Comparison of ENCODE assay signal across 18 cellular contexts in genomic region chr4:170875868-170876267, GRCh38.
A peak's percentile ranks its signal among the peaks of the same experiment; 100 is the strongest.
DNase-seq lines count a peak whose midpoint lies in the region; ATAC-seq and TF ChIP-seq lines count a peak whose summit lies in the region.
"Had no signal": no experiment of that assay in that cellular context is flagged by ENCODE, and none has a peak within 500 bp of the region (broad histone marks: within the 10 kb centered on the region; RNA-seq: fewer than 3 reads in every experiment).

No MANE protein-coding gene starts in this region.

- no peaks in the 10 kb centered on the region for H4K20me1 ChIP-seq in KMS-11 (ENCODE audit: insufficient read depth)

- H3K4me3 ChIP-seq in KMS-11 (IDR thresholded peaks at IDR 0.05; ENCODE audit: insufficient read depth, low read depth, low read length) = no peak overlapping the region
- H3K4me3 ChIP-seq: A549, psoas muscle, tibial nerve had no signal

- DNase-seq in NCI-H82 (lab: John Stamatoyannopoulos, UW) = peak; percentile 19
- no peak for DNase-seq in NCI-H82 treated with DMSO at 0.1 percent for 48 hours (lab: John Stamatoyannopoulos, UW; ENCODE audit: unreplicated experiment)
- DNase-seq in WTC11 (ENCODE audit: low spot score) = no peak
- DNase-seq in nephron progenitor cell = no peak
- no peak for DNase-seq in NCI-H1092 (lab: John Stamatoyannopoulos, UW)
- DNase-seq in endothelial cell (ENCODE audit: low spot score) = no peak
- DNase-seq in OCI-M2 (lab: John Stamatoyannopoulos, UW; ENCODE audit: unreplicated experiment) = no peak
- DNase-seq: activated CD8-positive, alpha-beta memory T cell treated with anti-CD3 and anti-CD28 coated beads for 24 hours; activated effector memory CD4-positive, alpha-beta T cell treated with Interleukin-2 at 50 U/mL for 16 hours; COR-L47; islet precursor cell; NCI-H2107; psoas muscle; stimulated activated CD4-positive, alpha-beta T cell treated with anti-CD3 and anti-CD28 coated beads, Interleukin-1b, Interleukin-23, amount 100 ng/mL, for 48 hours had no signal

- H3K79me2 ChIP-seq in KMS-11 (ENCODE audit: insufficient read depth, low read depth) = no peaks in the 10 kb centered on the region

- H3K36me3 Mint-ChIP-seq in WTC11 (no peaks in the 10 kb centered on the region), nephron progenitor cell (ENCODE audit: low read depth) (no peaks in the 10 kb centered on the region), endothelial cell (ENCODE audit: low read depth, unreplicated experiment) (no peaks in the 10 kb centered on the region)

- H2AFZ ChIP-seq in KMS-11 (ENCODE audit: low read depth) = no peak overlapping the region

- H3K4me2 ChIP-seq in KMS-11 = no peak overlapping the region
- H3K4me2 ChIP-seq: A549 had no signal

- peak; percentile 90 for ATAC-seq in WTC11
- ATAC-seq: A549, psoas muscle had no signal

- POLR2A ChIA-PET in WTC11 (lab: Charles Lee) = no interaction called here

- no peaks in the 10 kb centered on the region for H3K27me3 ChIP-seq in KMS-11 (ENCODE audit: insufficient read depth, low read depth)
- H3K27me3 ChIP-seq: tibial nerve had no signal

- H3K4me1 Mint-ChIP-seq in WTC11 (no peaks in the 10 kb centered on the region), nephron progenitor cell (no peaks in the 10 kb centered on the region), endothelial cell (ENCODE audit: unreplicated experiment) (no peaks in the 10 kb centered on the region)

- H3K9me3 Mint-ChIP-seq in WTC11 (no peaks in the 10 kb centered on the region), nephron progenitor cell (no peaks in the 10 kb centered on the region), endothelial cell (ENCODE audit: unreplicated experiment) (no peaks in the 10 kb centered on the region)
- H3K9me3 Mint-ChIP-seq: T-helper 1 cell treated with Interleukin-12 subunit alpha and Interleukin-12 subunit beta and Interleukin-4 antibody, amounts not matched to agents 30 μg/mL and 1 μg/mL, for 36 hours had no signal

- no peak overlapping the region for H3K27ac ChIP-seq in KMS-11
- H3K27ac ChIP-seq: A549, psoas muscle, tibial nerve had no signal

- TF ChIP-seq CTCF in KMS-11 (conservative IDR thresholded peaks at IDR 0.05; ENCODE audit: low read depth, low read length) (0 out of 2 replicates have a peak, but pooled peaks have one; percentile 0), WTC11 (IDR thresholded peaks at IDR 0.05) (no peak), nephron progenitor cell (IDR thresholded peaks at IDR 0.05) (peak; percentile 34), endothelial cell (IDR thresholded peaks at IDR 0.05; ENCODE audit: unreplicated experiment) (no peak)

- no peaks in the 10 kb centered on the region for H3K36me3 ChIP-seq in KMS-11 (ENCODE audit: insufficient read depth)
- H3K36me3 ChIP-seq: tibial nerve had no signal

- no peaks in the 10 kb centered on the region for H3K27me3 Mint-ChIP-seq in WTC11 (ENCODE audit: low read depth)
- H3K27me3 Mint-ChIP-seq in nephron progenitor cell (ENCODE audit: low read depth, poor library complexity) = no peaks in the 10 kb centered on the region
- H3K27me3 Mint-ChIP-seq in endothelial cell (ENCODE audit: unreplicated experiment) = peaks cover under 1% of the 10 kb centered on the region

- H3K4me1 ChIP-seq in KMS-11 (ENCODE audit: low read depth, poor library complexity, severe bottlenecking) = no peaks in the 10 kb centered on the region
- H3K4me1 ChIP-seq: A549, psoas muscle, tibial nerve had no signal

- CTCF ChIA-PET in WTC11 (lab: Charles Lee) = interaction anchor here (0.7 to 1.9 kb wide), 7 partner anchors 9 to 616 kb away, joined by 3 to 16 read pairs (median 5); no protein-coding TSS in a partner anchor

- H3K9ac ChIP-seq in KMS-11 = no peak overlapping the region

- H3K27ac Mint-ChIP-seq in WTC11 (no peak overlapping the region), nephron progenitor cell (no peak overlapping the region), endothelial cell (ENCODE audit: unreplicated experiment) (no peak overlapping the region)
- H3K27ac Mint-ChIP-seq: T-helper 1 cell treated with Interleukin-12 subunit alpha and Interleukin-12 subunit beta and Interleukin-4 antibody, amounts not matched to agents 30 μg/mL and 1 μg/mL, for 36 hours had no signal

- no peak overlapping the region for H3K4me3 Mint-ChIP-seq in WTC11
- H3K4me3 Mint-ChIP-seq in nephron progenitor cell = no peak overlapping the region
- H3K4me3 Mint-ChIP-seq in endothelial cell (ENCODE audit: unreplicated experiment) = no peak overlapping the region
- H3K4me3 Mint-ChIP-seq: T-helper 1 cell treated with Interleukin-12 subunit alpha and Interleukin-12 subunit beta and Interleukin-4 antibody, amounts not matched to agents 30 μg/mL and 1 μg/mL, for 36 hours had no signal

TF ChIP-seq in WTC11, 78 proteins besides CTCF, POLR2A, EP300 and RAD21:
- TF ChIP-seq ERG (CRISPR knock-in tag; IDR thresholded peaks at IDR 0.05) = no peak
- no peak for TF ChIP-seq JUN (CRISPR knock-in tag; IDR thresholded peaks at IDR 0.05)
- TF ChIP-seq, protein P1, sequence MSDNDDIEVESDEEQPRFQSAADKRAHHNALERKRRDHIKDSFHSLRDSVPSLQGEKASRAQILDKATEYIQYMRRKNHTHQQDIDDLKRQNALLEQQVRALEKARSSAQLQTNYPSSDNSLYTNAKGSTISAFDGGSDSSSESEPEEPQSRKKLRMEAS (CRISPR knock-in tag; IDR thresholded peaks at IDR 0.05) = no peak
- TF ChIP-seq CREM (CRISPR knock-in tag; IDR thresholded peaks at IDR 0.05) = no peak
- no peak for TF ChIP-seq OVOL2 (CRISPR knock-in tag; IDR thresholded peaks at IDR 0.05; ENCODE audit: borderline replicate concordance)
- TF ChIP-seq TCF7 (CRISPR knock-in tag; IDR thresholded peaks at IDR 0.05; ENCODE audit: low read depth) = no peak

Comparison
In these comparisons a context has a peak if more than half of its experiments do, and no peak if none do; other contexts are left out.
1. CTCF ChIP-seq: peak in KMS-11 (single experiment) and nephron progenitor cell (single experiment); none in WTC11 (single experiment) and endothelial cell (single experiment).